1 cellular context compared by ENCODE assay signal in the genomic region with DNA sequence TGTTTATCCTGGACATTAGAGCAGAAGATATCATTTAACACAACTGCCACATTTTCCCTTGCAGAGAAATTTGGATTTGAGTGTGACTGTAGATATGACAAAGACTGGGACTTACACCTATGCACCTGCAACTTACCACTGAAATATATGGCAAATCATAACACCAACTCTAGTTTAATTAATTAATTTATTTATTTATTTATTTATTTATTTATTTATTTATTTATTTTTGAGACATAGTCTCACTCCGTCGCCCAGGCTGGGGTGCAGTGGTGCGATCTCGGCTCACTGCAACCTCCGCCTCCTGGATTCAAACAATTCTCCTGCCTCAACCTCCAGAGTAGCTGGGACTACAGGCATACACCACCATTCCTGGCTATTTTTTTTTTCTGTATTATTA.
TF ChIP-seq lines count a peak whose summit lies in the region.

No MANE protein-coding gene starts in this region.

TF ChIP-seq in HEK293, 187 proteins besides CTCF, POLR2A, EP300 and RAD21 (continued from another document):
- TF ChIP-seq ZNF433 (tag by site-specific recombination; IDR thresholded peaks at IDR 0.05; ENCODE audit: low read depth), result 0 out of 2 replicates have a peak, but pooled peaks have one; percentile 41
- TF ChIP-seq ZXDB (tag by site-specific recombination; IDR thresholded peaks at IDR 0.05), result peak; percentile 36; the same call in 1 of the 2 replicates
- 0 out of 2 replicates have a peak, but pooled peaks have one; percentile 11 for TF ChIP-seq ZNF629 (tag by site-specific recombination; IDR thresholded peaks at IDR 0.05)
